In genomic region chr19:532578-533484, GRCh38 we compare ENCODE assay signal across 8 cellular contexts. TPM values are rescaled to one million over a fixed set of nuclear protein-coding genes. Genes with fewer than 3 reads are reported as not detected.
DNase-seq lines count a peak whose midpoint lies in the region; ATAC-seq and TF ChIP-seq lines count a peak whose summit lies in the region.

No MANE protein-coding gene starts in this region.

- no peak for ATAC-seq in activated CD8-positive, alpha-beta T cell treated with anti-CD3 and anti-CD28 coated beads for 36 hours
- ATAC-seq in HG03457 (IDR thresholded peaks at IDR 0.05; ENCODE audit: unreplicated experiment) = no peak

- no peaks in the 10 kb centered on the region for H3K27me3 Mint-ChIP-seq in activated CD8-positive, alpha-beta T cell treated with anti-CD3 and anti-CD28 coated beads for 36 hours

- TF ChIP-seq CTCF in 22Rv1 (IDR thresholded peaks at IDR 0.05) = peak; percentile 62
- peak; percentile 26 for TF ChIP-seq CTCF in activated CD8-positive, alpha-beta T cell treated with anti-CD3 and anti-CD28 coated beads for 36 hours (IDR thresholded peaks at IDR 0.05)

- POLR2A ChIA-PET in activated CD8-positive, alpha-beta T cell treated with anti-CD3 and anti-CD28 coated beads for 36 hours (lab: Charles Lee) = interaction anchor here (0.5 to 2.6 kb wide), 6 partner anchors 9 to 1730 kb away, joined by 3 to 20 read pairs (median 4); partner anchors contain the start of gene BSG

- peaks cover 11% of the 10 kb centered on the region for H3K4me1 ChIP-seq in mesodermal cell (ENCODE audit: control insufficient read depth, insufficient read depth, low read length, poor library complexity, severe bottlenecking)

- H3K4me1 Mint-ChIP-seq in activated CD8-positive, alpha-beta T cell treated with anti-CD3 and anti-CD28 coated beads for 36 hours (ENCODE audit: low read depth) = peaks cover 20% of the 10 kb centered on the region

- TF ChIP-seq POLR2A in erythroblast (IDR thresholded peaks at IDR 0.05; ENCODE audit: low read length) = no peak

- H3K36me3 Mint-ChIP-seq in activated CD8-positive, alpha-beta T cell treated with anti-CD3 and anti-CD28 coated beads for 36 hours (ENCODE audit: low read depth) = peaks cover under 1% of the 10 kb centered on the region

- peak; percentile 69 for DNase-seq in NCI-H1092 treated with DMSO at 0.1 percent for 48 hours (lab: John Stamatoyannopoulos, UW)
- peak; percentile 62 for DNase-seq in activated CD8-positive, alpha-beta T cell treated with anti-CD3 and anti-CD28 coated beads for 36 hours
- DNase-seq in erythroblast (lab: John Stamatoyannopoulos, UW) = peak; percentile 81 to 86

- H3K27ac Mint-ChIP-seq in activated CD8-positive, alpha-beta T cell treated with anti-CD3 and anti-CD28 coated beads for 36 hours = peak overlapping the region; percentile 89

- peak overlapping the region; percentile 87 for H3K4me3 Mint-ChIP-seq in activated CD8-positive, alpha-beta T cell treated with anti-CD3 and anti-CD28 coated beads for 36 hours

- H3K9me3 Mint-ChIP-seq in activated CD8-positive, alpha-beta T cell treated with anti-CD3 and anti-CD28 coated beads for 36 hours = no peaks in the 10 kb centered on the region

- H3K4me3 ChIP-seq in GM08714 (ENCODE audit: low read length) (peak overlapping the region; percentile 68), mesodermal cell (ENCODE audit: extremely low read depth, insufficient read depth, low read length, poor library complexity, severe bottlenecking) (peak overlapping the region; percentile 98)

- WGBS in mesodermal cell (ENCODE audit: insufficient coverage in 2 of 2), 2 experiments = 9 to 13% methylated on average over 42 to 51 of the region's 54 CpGs

- no peaks in the 10 kb centered on the region for H3K9me3 ChIP-seq in mesodermal cell (ENCODE audit: control insufficient read depth, low read length)

- H3K27ac ChIP-seq in 22Rv1 (peak overlapping the region; percentile 87), mesodermal cell (ENCODE audit: low read depth, low read length, severe bottlenecking) (peak overlapping the region; percentile 73), temporal lobe (ENCODE audit: low read depth, low read length) (peak overlapping the region; percentile 94)

- CTCF ChIA-PET in activated CD8-positive, alpha-beta T cell treated with anti-CD3 and anti-CD28 coated beads for 36 hours (lab: Charles Lee) = interaction anchor here (0.7 to 4.0 kb wide), 15 partner anchors 9 to 101 kb away, joined by 3 to 45 read pairs (median 4); partner anchors contain the start of genes BSG, POLRMT and TPGS1

- intact Hi-C loops in activated CD8-positive, alpha-beta T cell treated with anti-CD3 and anti-CD28 coated beads for 36 hours (cut with micrococcal nuclease) = no loop called here

- peaks cover 40% of the 10 kb centered on the region for H3K36me3 ChIP-seq in mesodermal cell (ENCODE audit: control insufficient read depth, insufficient read depth, low read length)

RNA-seq across cellular contexts. Expression of gene CDC34, which starts 1.3 kb away (rescaled TPM):
- total RNA-seq in activated CD8-positive, alpha-beta T cell treated with anti-CD3 and anti-CD28 coated beads for 36 hours = 10 to 100 TPM; 38.1 to 43.7 TPM
- polyA plus RNA-seq in mesodermal cell (2013, experiment 1 of 2) = 170 TPM
- 138 TPM for polyA plus RNA-seq in mesodermal cell (2013, experiment 2 of 2)
- 36.4 TPM for total RNA-seq in temporal lobe

RNA-seq across cellular contexts. Expression of gene GZMM, which starts 11.0 kb away (rescaled TPM):
- total RNA-seq in activated CD8-positive, alpha-beta T cell treated with anti-CD3 and anti-CD28 coated beads for 36 hours = 10 to 100 TPM; 52.7 to 58.5 TPM
- not detected for polyA plus RNA-seq in mesodermal cell (2013, experiment 1 of 2)
- not detected for polyA plus RNA-seq in mesodermal cell (2013, experiment 2 of 2)
- not detected for total RNA-seq in temporal lobe

RNA-seq across cellular contexts. Expression of gene TPGS1, which starts 25.5 kb away (rescaled TPM):
- 1 to 10 TPM; 8.9 to 9.3 TPM for total RNA-seq in activated CD8-positive, alpha-beta T cell treated with anti-CD3 and anti-CD28 coated beads for 36 hours
- 17.5 TPM for polyA plus RNA-seq in mesodermal cell (2013, experiment 1 of 2)
- 12.8 TPM for polyA plus RNA-seq in mesodermal cell (2013, experiment 2 of 2)
- total RNA-seq in temporal lobe = 12.8 TPM

RNA-seq across cellular contexts. Expression of gene MADCAM1, which starts 36.5 kb away (rescaled TPM):
- total RNA-seq in activated CD8-positive, alpha-beta T cell treated with anti-CD3 and anti-CD28 coated beads for 36 hours = under 1 TPM; 0.20 to 0.22 TPM
- 0.70 TPM for polyA plus RNA-seq in mesodermal cell (2013, experiment 1 of 2)
- 0.25 TPM for polyA plus RNA-seq in mesodermal cell (2013, experiment 2 of 2)
- total RNA-seq in temporal lobe = 0.74 TPM

RNA-seq across cellular contexts. Expression of gene BSG, which starts 39.6 kb away (rescaled TPM):
- 100 to 1,000 TPM; 159 to 160 TPM for total RNA-seq in activated CD8-positive, alpha-beta T cell treated with anti-CD3 and anti-CD28 coated beads for 36 hours
- 789 TPM for polyA plus RNA-seq in mesodermal cell (2013, experiment 1 of 2)
- 677 TPM for polyA plus RNA-seq in mesodermal cell (2013, experiment 2 of 2)
- 91.2 TPM for total RNA-seq in temporal lobe

Comparison
In these comparisons a context has a peak if more than half of its experiments do, and no peak if none do; other contexts are left out.
1. RNA of gene GZMM, which starts 11.0 kb away (total RNA-seq): 52.7 to 58.5 TPM in activated CD8-positive, alpha-beta T cell treated with anti-CD3 and anti-CD28 coated beads for 36 hours; not detected in temporal lobe (single experiment); every median in the first group is over 10 times any median in the second.
2. Peak in every context shown above with its lines, with median percentiles within 50 percentile points of each other: H3K27ac ChIP-seq and DNase-seq.